25 cellular contexts compared by ENCODE assay signal in genomic region chr1:54583868-54584267, GRCh38. TPM values are rescaled to one million over a fixed set of nuclear protein-coding genes. Genes with fewer than 3 reads are reported as not detected.
A peak's percentile ranks its signal among the peaks of the same experiment; 100 is the strongest.
DNase-seq lines count a peak whose midpoint lies in the region; ATAC-seq and TF ChIP-seq lines count a peak whose summit lies in the region.
"Had no signal": no experiment of that assay in that cellular context is flagged by ENCODE, and none has a peak within 500 bp of the region (broad histone marks: within the 10 kb centered on the region; RNA-seq: fewer than 3 reads in every experiment).

No MANE protein-coding gene starts in this region.

- DNase-seq in heart left ventricle (no peak), Right ventricle myocardium inferior (ENCODE audit: missing footprints) (no peak), SJCRH30 (peak; percentile 79 to 88), midbrain (lab: John Stamatoyannopoulos, UW) (peak; percentile 43), NCI-H2107 treated with DMSO at 0.1 percent for 48 hours (lab: John Stamatoyannopoulos, UW; ENCODE audit: unreplicated experiment) (no peak), body of pancreas (no peak), glomerular visceral epithelial cell (ENCODE audit: extremely low spot score) (no peak)
- DNase-seq: activated CD4-positive, alpha-beta T cell treated with anti-CD3 and anti-CD28 coated beads for 36 hours; activated T-cell treated with anti-CD3 and anti-CD28 coated beads for 4 hours; AML-193; CD4-positive, alpha-beta memory T cell; dermis blood vessel endothelial cell; foreskin melanocyte; GOT3; IMR-90; NCI-H1048; NCI-H187 treated with DMSO at 0.1 percent for 48 hours; NCI-H748 treated with DMSO at 0.1 percent for 48 hours; nephron progenitor cell; pancreas; stimulated activated naive CD4-positive, alpha-beta T cell treated with Interleukin-2 at 50 U/mL for 16 hours had no signal

- peak overlapping the region in 1 of 3 donors; percentile 86 for H3K9ac ChIP-seq in skeletal muscle tissue (ENCODE audit: low read depth in 1 of 3, low read length in 3 of 3)

- TF ChIP-seq CTCF in heart left ventricle (IDR thresholded peaks at IDR 0.05) (no peak), body of pancreas (IDR thresholded peaks at IDR 0.05) (no peak)

- H3K9me3 ChIP-seq in heart left ventricle (no peaks in the 10 kb centered on the region), SJCRH30 (replicated peaks) (no peaks in the 10 kb centered on the region), skeletal muscle tissue (ENCODE audit: control insufficient read depth in 3 of 3, low read length in 3 of 3) (no peaks in the 10 kb centered on the region), body of pancreas (no peaks in the 10 kb centered on the region)
- H3K9me3 ChIP-seq: esophagus muscularis mucosa, pancreas, thoracic aorta had no signal

- no peak for TF ChIP-seq POLR2A in heart left ventricle (IDR thresholded peaks at IDR 0.05)
- no peak for TF ChIP-seq POLR2A in body of pancreas (IDR thresholded peaks at IDR 0.05)

- H3K27ac ChIP-seq in heart left ventricle (peak overlapping the region; percentile 6 to 98 (median 89)), SJCRH30 (peak overlapping the region; percentile 70), skeletal muscle tissue (ENCODE audit: low read depth, low read length) (peak overlapping the region; percentile 90), body of pancreas (no peak overlapping the region)
- H3K27ac ChIP-seq: pancreas had no signal

- H3K36me3 ChIP-seq in heart left ventricle: peaks cover 0 to 13% (median 0%) of the 10 kb centered on the region in 9 donors
- H3K36me3 ChIP-seq in SJCRH30: no peaks in the 10 kb centered on the region
- peaks cover 0 to 14% (median 0%) of the 10 kb centered on the region in 3 donors for H3K36me3 ChIP-seq in skeletal muscle tissue (ENCODE audit: control insufficient read depth in 3 of 3, insufficient read depth in 3 of 3, low read length in 3 of 3)
- H3K36me3 ChIP-seq in body of pancreas (replicated peaks in 1 of 2; ENCODE audit: insufficient read depth in 1 of 2, low read depth in 2 of 2): no peaks in the 10 kb centered on the region
- H3K36me3 ChIP-seq: pancreas, thoracic aorta had no signal

- WGBS in heart left ventricle, 4 donors: 52 to 74% (median 60%) methylated on average over 2 of the region's 2 CpGs
- 100% methylated on average over 2 of the region's 2 CpGs; no CpG with 5 or more reads in 1 of the 2 donors for whole genome bisulfite sequencing in body of pancreas, 2 donors

- H3K4me1 ChIP-seq in heart left ventricle: peaks cover 3 to 84% (median 51%) of the 10 kb centered on the region in 12 donors
- peaks cover 31% of the 10 kb centered on the region for H3K4me1 ChIP-seq in SJCRH30
- peaks cover 54 to 80% (median 75%) of the 10 kb centered on the region in 3 donors for H3K4me1 ChIP-seq in skeletal muscle tissue (ENCODE audit: control insufficient read depth in 3 of 3, insufficient read depth in 3 of 3, low read length in 3 of 3)
- H3K4me1 ChIP-seq in body of pancreas: peaks cover 23% of the 10 kb centered on the region

- H3K27me3 ChIP-seq in heart left ventricle: no peaks in the 10 kb centered on the region
- H3K27me3 ChIP-seq in SJCRH30: no peaks in the 10 kb centered on the region
- H3K27me3 ChIP-seq in skeletal muscle tissue (ENCODE audit: control insufficient read depth in 3 of 3, insufficient read depth in 3 of 3, low read length in 3 of 3): no peaks in the 10 kb centered on the region
- H3K27me3 ChIP-seq in body of pancreas: no peaks in the 10 kb centered on the region
- H3K27me3 ChIP-seq: esophagus muscularis mucosa, pancreas had no signal

- intact Hi-C loops in heart left ventricle (cut with DNase I): loop anchor here in 4 of 10 donors (2.0 to 5.0 kb wide), 3 partner anchors 25 to 37 kb away; partner anchors contain the start of gene ACOT11 (in 4 of the 4)
- intact Hi-C loops in Right ventricle myocardium inferior (cut with DNase I): loop anchor here (10.0 kb wide), 1 partner anchor 179 kb away; the partner anchor contains the start of gene SSBP3
- intact Hi-C loops in body of pancreas (cut with DNase I): no loop called here

- H3K4me3 ChIP-seq in heart left ventricle: no peak overlapping the region
- no peak overlapping the region for H3K4me3 ChIP-seq in SJCRH30
- peak overlapping the region in 1 of 3 donors; percentile 29 for H3K4me3 ChIP-seq in skeletal muscle tissue (ENCODE audit: low read length in 3 of 3)
- H3K4me3 ChIP-seq in body of pancreas: no peak overlapping the region
- H3K4me3 ChIP-seq: esophagus muscularis mucosa, pancreas, thoracic aorta had no signal

- ATAC-seq in heart left ventricle (no peak), Right ventricle myocardium inferior (no peak), body of pancreas (no peak)
- ATAC-seq: activated CD4-positive, alpha-beta T cell treated with anti-CD3 and anti-CD28 coated beads for 36 hours; pancreas had no signal

RNA-seq across cellular contexts. Expression of gene ACOT11, which starts 35.8 kb away (rescaled TPM):
- total RNA-seq in heart left ventricle (10 to 100 TPM; 33.2 to 69.3 (median 55.9) TPM), Right ventricle myocardium inferior (43.4 TPM), skeletal muscle tissue (4.7 TPM), body of pancreas (1 to 10 TPM; 3.9 to 6.3 TPM)
- polyA plus RNA-seq in heart left ventricle: 10 to 100 TPM; 40.8 to 60.8 TPM
- 4.3 and 4.4 TPM in 2 replicates for total RNA-seq in SJCRH30 (2014; rRNA removed; shearing (Covaris generic))
- polyA plus RNA-seq: CD4-positive, alpha-beta memory T cell had no signal

RNA-seq across cellular contexts. Expression of gene FAM151A, which starts 39.5 kb away (rescaled TPM):
- total RNA-seq in heart left ventricle (1 to 10 TPM in 3 of 9 donors, under 1 TPM in 6; 0.19 to 1.9 (median 0.53) TPM), Right ventricle myocardium inferior (1.5 TPM), skeletal muscle tissue (not detected), body of pancreas (not detected)
- polyA plus RNA-seq in heart left ventricle: 1 to 10 TPM in 1 of 2 donors, under 1 TPM in 1; 0.35 to 1.9 TPM
- total RNA-seq in SJCRH30 (2014; rRNA removed; shearing (Covaris generic)): not detected in 2 replicates
- total RNA-seq: activated CD4-positive, alpha-beta T cell treated with anti-CD3 and anti-CD28 coated beads for 36 hours; CD4-positive, alpha-beta memory T cell; dermis blood vessel endothelial cell; esophagus muscularis mucosa; IMR-90; mononuclear cell; thoracic aorta had no signal
- polyA plus RNA-seq: CD4-positive, alpha-beta memory T cell; IMR-90 had no signal

RNA-seq across cellular contexts. Expression of gene MROH7, which starts 57.7 kb away (rescaled TPM):
- 10 to 100 TPM in 4 of 9 donors, 1 to 10 TPM in 5; 2.3 to 18.6 (median 9.2) TPM for total RNA-seq in heart left ventricle
- 10 to 100 TPM in 1 of 2 donors, 1 to 10 TPM in 1; 2.9 to 12.5 TPM for polyA plus RNA-seq in heart left ventricle
- 3.8 TPM for total RNA-seq in Right ventricle myocardium inferior
- total RNA-seq in SJCRH30 (2014; rRNA removed; shearing (Covaris generic)): not detected in 2 replicates
- 1.6 TPM for total RNA-seq in skeletal muscle tissue
- total RNA-seq in body of pancreas: 1 to 10 TPM in 1 of 2 donors, under 1 TPM in 1; 0.66 to 2.6 TPM
- total RNA-seq: IMR-90 had no signal
- polyA plus RNA-seq: CD4-positive, alpha-beta memory T cell; IMR-90 had no signal

Comparison
In these comparisons a context has a peak if more than half of its experiments do, and no peak if none do; other contexts are left out.
1. DNase-seq: peak in SJCRH30 (2 of 2) and midbrain (single experiment); none in heart left ventricle (0 of 5), Right ventricle myocardium inferior (single experiment), NCI-H2107 treated with DMSO at 0.1 percent for 48 hours (single experiment), body of pancreas (0 of 4) and glomerular visceral epithelial cell (single experiment).
2. H3K27ac ChIP-seq: peak in heart left ventricle (12 of 12), SJCRH30 (single experiment) and skeletal muscle tissue (single experiment); none in body of pancreas (0 of 4).